In genomic region chr18:5073026-5073944, GRCh38 we compare ENCODE assay signal across 8 cellular contexts.
A peak's percentile ranks its signal among the peaks of the same experiment; 100 is the strongest.
DNase-seq lines count a peak whose midpoint lies in the region; ATAC-seq and TF ChIP-seq lines count a peak whose summit lies in the region.

No MANE protein-coding gene starts in this region.

- intact Hi-C loops in upper lobe of right lung (cut with DNase I) (no loop called here), aorta (cut with DNase I) (no loop called here)

- H3K27me3 ChIP-seq in upper lobe of right lung, result no peaks in the 10 kb centered on the region
- H3K27me3 ChIP-seq in aorta (ENCODE audit: control insufficient read depth in 1 of 2, insufficient read depth in 2 of 2, low read length in 1 of 2), result no peaks in the 10 kb centered on the region

- H3K36me3 ChIP-seq in upper lobe of right lung (no peaks in the 10 kb centered on the region), aorta (ENCODE audit: control insufficient read depth in 1 of 2, insufficient read depth in 2 of 2, low read length in 1 of 2) (no peaks in the 10 kb centered on the region)

- H3K4me3 ChIP-seq in GM12875 (ENCODE audit: low read depth, low read length) (no peak overlapping the region), upper lobe of right lung (no peak overlapping the region), aorta (ENCODE audit: low read length in 2 of 2) (no peak overlapping the region)

- peak; percentile 63 for TF ChIP-seq CTCF in GM12875 (IDR thresholded peaks at IDR 0.05; ENCODE audit: borderline replicate concordance, insufficient read depth, low read depth, low read length)
- TF ChIP-seq CTCF in upper lobe of right lung (IDR thresholded peaks at IDR 0.05), result peak; percentile 34

- 48 to 50% methylated on average over 9 of the region's 9 CpGs for WGBS in aorta, 2 donors

- H3K27ac ChIP-seq in upper lobe of right lung, result no peak overlapping the region
- H3K27ac ChIP-seq in aorta (ENCODE audit: low read depth in 1 of 2, low read length in 2 of 2), result no peak overlapping the region

- no peaks in the 10 kb centered on the region for H3K9me3 ChIP-seq in upper lobe of right lung
- H3K9me3 ChIP-seq in aorta (ENCODE audit: control insufficient read depth, low read length), result no peaks in the 10 kb centered on the region

- peak; percentile 12 to 26 for DNase-seq in AML-193 (lab: John Stamatoyannopoulos, UW)
- peak; percentile 33 to 61 for DNase-seq in NCI-H446 (lab: John Stamatoyannopoulos, UW)
- DNase-seq in activated naive CD8-positive, alpha-beta T cell treated with anti-CD3 and anti-CD28 coated beads, Interleukin-2, amount 50 U/mL, for 16 hours (ENCODE audit: low read depth, low spot score), result peak; percentile 8
- peak; percentile 54 for DNase-seq in inferior parietal cortex (ENCODE audit: extremely low spot score)
- DNase-seq in upper lobe of right lung, result no peak
- no peak for DNase-seq in aorta

- H3K4me1 ChIP-seq in upper lobe of right lung (no peaks in the 10 kb centered on the region), aorta (ENCODE audit: control insufficient read depth in 1 of 2, insufficient read depth in 2 of 2, low read length in 2 of 2) (no peaks in the 10 kb centered on the region)

- ATAC-seq in HG03060 (IDR thresholded peaks at IDR 0.05; ENCODE audit: low read depth, unreplicated experiment) (peak; percentile 64), upper lobe of right lung (peak; percentile 66), aorta (ENCODE audit: low FRiP score) (no peak)

Comparison
In these comparisons a context has a peak if more than half of its experiments do, and no peak if none do; other contexts are left out.
1. DNase-seq: peak in AML-193 (2 of 2), NCI-H446 (2 of 2), activated naive CD8-positive, alpha-beta T cell treated with anti-CD3 and anti-CD28 coated beads, Interleukin-2, amount 50 U/mL, for 16 hours (single experiment) and inferior parietal cortex (single experiment); none in upper lobe of right lung (single experiment) and aorta (0 of 2).